ENCODE assay signal across 16 cellular contexts in the genomic region with DNA sequence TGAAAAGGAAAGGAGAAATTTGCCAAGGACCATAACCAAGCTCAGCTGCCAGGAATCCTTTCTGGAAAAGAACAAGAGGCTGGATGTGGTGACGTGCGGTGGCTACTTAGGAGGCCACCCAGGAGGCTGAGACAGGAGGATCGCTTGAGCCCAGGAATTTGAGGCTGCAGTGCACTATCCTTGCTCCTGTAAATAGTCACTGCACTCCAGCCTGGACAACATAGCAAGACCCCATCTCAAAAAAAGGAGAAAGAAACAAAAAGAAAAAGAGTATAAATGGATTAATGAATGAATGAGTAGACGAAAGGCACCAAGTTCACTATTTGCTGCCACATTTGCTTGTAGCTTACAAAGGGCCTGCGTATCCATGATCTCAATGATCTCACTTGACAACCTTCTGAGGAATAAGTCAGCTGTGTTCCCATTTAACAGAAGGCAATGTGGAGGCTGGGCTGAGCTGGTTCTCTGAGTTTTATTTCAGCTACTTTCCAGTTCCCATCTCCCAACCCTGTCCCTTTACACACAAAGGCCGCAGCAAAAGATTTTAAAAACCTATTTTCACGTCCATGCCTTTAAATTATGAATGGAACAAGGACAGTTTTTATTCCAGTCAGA. TPM values are rescaled to one million over a fixed set of nuclear protein-coding genes. Genes with fewer than 3 reads are reported as not detected.
"Had no signal": no experiment of that assay in that cellular context is flagged by ENCODE, and none has a peak within 500 bp of the region (broad histone marks: within the 10 kb centered on the region; RNA-seq: fewer than 3 reads in every experiment).

No MANE protein-coding gene starts in this region.

- H3K9me3 ChIP-seq: lower lobe of right lung, prostate gland, thoracic aorta, tibial nerve had no signal

- H3K79me2 ChIP-seq: parathyroid adenoma had no signal

- H3K4me3 ChIP-seq: coronary artery, lower lobe of right lung, prostate gland, thoracic aorta, tibial nerve had no signal

- H3K4me1 ChIP-seq: lower lobe of right lung, parathyroid adenoma, prostate gland, tibial nerve had no signal

- DNase-seq: head of caudate nucleus; left ventricle myocardium superior; lower lobe of right lung; natural killer cell; right cardiac atrium; small intestine; stimulated activated CD4-positive, alpha-beta T cell treated with anti-CD3 and anti-CD28 coated beads, Interleukin-15, amount 100 ng/mL, for 24 hours; stimulated activated CD4-positive, alpha-beta T cell treated with anti-CD3 and anti-CD28 coated beads, Interleukin-2, amount 100 ng/mL, for 48 hours; stimulated activated naive B cell treated with anti-CD40 and anti-IgM and Interleukin-4, amounts not matched to agents 10 μg/mL and 1 μg/mL and 100 μg/mL, for 72 hours had no signal

- H3K36me3 ChIP-seq: lower lobe of right lung, prostate gland, thoracic aorta, tibial nerve had no signal

- FAIRE-seq: frontal cortex, keratinocyte, small intestine had no signal

- ATAC-seq: left ventricle myocardium superior; lower lobe of right lung; natural killer cell; right cardiac atrium; stimulated activated naive B cell treated with anti-CD40 and anti-IgM and Interleukin-4, amounts not matched to agents 10 μg/mL and 1 μg/mL and 100 μg/mL, for 72 hours had no signal

- H3K27ac ChIP-seq: coronary artery, lower lobe of right lung, parathyroid adenoma, prostate gland, thoracic aorta, tibial nerve had no signal

- H3K27me3 ChIP-seq: tibial nerve had no signal

- H2AFZ ChIP-seq: parathyroid adenoma had no signal

- H3K9ac ChIP-seq: parathyroid adenoma had no signal

RNA-seq across cellular contexts. Expression of a gene that starts 30.1 kb away (rescaled TPM):
- total RNA-seq: left ventricle myocardium superior had no signal
